10 cellular contexts compared by ENCODE assay signal in genomic region chr14:67513631-67514108, GRCh38. TPM values are rescaled to one million over a fixed set of nuclear protein-coding genes. Genes with fewer than 3 reads are reported as not detected.
DNase-seq lines count a peak whose midpoint lies in the region; ATAC-seq, FAIRE-seq and TF ChIP-seq lines count a peak whose summit lies in the region.
"Had no signal": no experiment of that assay in that cellular context is flagged by ENCODE, and none has a peak within 500 bp of the region (broad histone marks: within the 10 kb centered on the region; RNA-seq: fewer than 3 reads in every experiment).

No MANE protein-coding gene starts in this region.

- TF ChIP-seq CTCF in H1 (IDR thresholded peaks at IDR 0.05; ENCODE audit: control extremely low read depth in 1 of 3, insufficient read depth in 1 of 3, low read depth in 1 of 3, low read length in 3 of 3), result no peak

- no peak for FAIRE-seq in H1 (lab: Jason Lieb, UNC)
- FAIRE-seq in GM12891 (lab: Jason Lieb, UNC), result no peak
- FAIRE-seq: islet of Langerhans had no signal

- H3K4me2 ChIP-seq in H1 (ENCODE audit: insufficient read depth in 1 of 2, low read depth in 2 of 2, low read length in 2 of 2) (peak overlapping the region in 1 of 2 experiments; percentile 54; a peak in 2 of 4 replicates), mesendoderm (ENCODE audit: low read length) (no peak overlapping the region)

- TF ChIP-seq RAD21 in H1 (IDR thresholded peaks at IDR 0.05 in 1 of 2, conservative IDR thresholded peaks at IDR 0.05 in 1 of 2; ENCODE audit: low read depth in 2 of 2, low read length in 2 of 2), result no peak

- ATAC-seq in GM18909 (IDR thresholded peaks at IDR 0.05; ENCODE audit: poor library complexity, unreplicated experiment) (peak; percentile 54), HG02885 (IDR thresholded peaks at IDR 0.05; ENCODE audit: poor library complexity, unreplicated experiment) (no peak)

- H3K27me3 ChIP-seq in H1 (replicated peaks in 1 of 4; ENCODE audit: control insufficient read depth in 3 of 4, extremely low read depth in 1 of 4, insufficient read depth in 3 of 4, low read length in 3 of 4) (peaks cover 7 to 43% (median 32%) of the 10 kb centered on the region in 4 experiments), mesendoderm (ENCODE audit: insufficient read depth, low read length, poor library complexity) (peaks cover 14% of the 10 kb centered on the region)

- H3K27ac ChIP-seq in H1 (ENCODE audit: low read depth, low read length), result no peak overlapping the region
- no peak overlapping the region for H3K27ac ChIP-seq in mesendoderm (ENCODE audit: low read depth, low read length)

- peaks cover 5% of the 10 kb centered on the region; the same call in 1 of the 2 replicates for H3K23me2 ChIP-seq in H1 (ENCODE audit: low read depth, low read length)

- no peak overlapping the region for H2BK120ac ChIP-seq in H1 (replicated peaks; ENCODE audit: low read depth, low read length)
- no peak overlapping the region for H2BK120ac ChIP-seq in mesendoderm (ENCODE audit: low read depth, low read length)

- TF ChIP-seq EP300 in H1 (IDR thresholded peaks at IDR 0.05; ENCODE audit: borderline replicate concordance in 1 of 2, low read depth in 2 of 2, low read length in 2 of 2), result no peak

- no peak overlapping the region for H2AK5ac ChIP-seq in H1 (ENCODE audit: low read depth, low read length)
- no peak overlapping the region for H2AK5ac ChIP-seq in mesendoderm (ENCODE audit: low read length)

- H4K8ac ChIP-seq in H1 (ENCODE audit: extremely low read depth, insufficient read depth, low read length) (0 out of 2 replicates have a peak overlapping the region, but pooled peaks have one; percentile 45), mesendoderm (ENCODE audit: low read depth, low read length) (no peak overlapping the region)

- H3K79me1 ChIP-seq in H1 (ENCODE audit: low read depth, low read length) (no peaks in the 10 kb centered on the region), mesendoderm (ENCODE audit: low read length) (no peaks in the 10 kb centered on the region)

- no peaks in the 10 kb centered on the region for H3K9me3 ChIP-seq in H1 (ENCODE audit: insufficient read depth in 2 of 2, low read depth in 1 of 2, low read length in 1 of 2)

- H3K56ac ChIP-seq in H1 (replicated peaks; ENCODE audit: insufficient read length, low read depth, low read length) (no peak overlapping the region), mesendoderm (ENCODE audit: low read length) (no peak overlapping the region)

- CTCF ChIA-PET in H1 (lab: Charles Lee; ENCODE audit: partially characterized antibody), result interaction anchor here (0.7 to 43.6 kb wide), 15 partner anchors 9 to 191 kb away, joined by 3 to 924 read pairs (median 4); partner anchors contain the start of genes PLEKHH1 and RDH11

- H3K23ac ChIP-seq in H1 (ENCODE audit: insufficient read length) (no peak overlapping the region), mesendoderm (ENCODE audit: low read length) (no peak overlapping the region)

- peaks cover 0 to 2% of the 10 kb centered on the region in 2 experiments for H4K20me1 ChIP-seq in H1 (replicated peaks in 1 of 2; ENCODE audit: control insufficient read depth in 1 of 2, insufficient read depth in 2 of 2, low read length in 2 of 2)

- no peaks in the 10 kb centered on the region for H3K79me2 ChIP-seq in H1 (ENCODE audit: control insufficient read depth in 1 of 2, insufficient read depth in 2 of 2, low read length in 2 of 2)
- no peaks in the 10 kb centered on the region for H3K79me2 ChIP-seq in mesendoderm (ENCODE audit: control insufficient read depth, insufficient read depth, low read length)

- no peak overlapping the region for H3K14ac ChIP-seq in H1 (ENCODE audit: insufficient read length)

- POLR2A ChIA-PET in H1 (lab: Charles Lee; ENCODE audit: partially characterized antibody), result interaction anchor here (0.9 to 2.4 kb wide), 2 partner anchors 10 to 82 kb away, joined by 3 to 5 read pairs; no protein-coding TSS in a partner anchor

- H3K36me3 ChIP-seq in H1 (ENCODE audit: control insufficient read depth in 2 of 4, insufficient read depth in 4 of 4, low read length in 3 of 4) (no peaks in the 10 kb centered on the region), mesendoderm (ENCODE audit: control insufficient read depth, insufficient read depth, low read length) (no peaks in the 10 kb centered on the region)

- no peak overlapping the region for H2AFZ ChIP-seq in H1 (ENCODE audit: low read length)

- H2BK12ac ChIP-seq in H1 (ENCODE audit: low read depth, low read length), result 0 out of 2 replicates have a peak overlapping the region, but pooled peaks have one; percentile 46

- no peak overlapping the region for H3K4me3 ChIP-seq in H1 (ENCODE audit: extremely low read depth in 1 of 4, insufficient read depth in 2 of 4, low read depth in 3 of 4, low read length in 4 of 4)
- no peak overlapping the region for H3K4me3 ChIP-seq in mesendoderm (ENCODE audit: low read length)

- H2BK15ac ChIP-seq in H1 (ENCODE audit: low read length), result no peak overlapping the region
- H2BK15ac ChIP-seq in mesendoderm (replicated peaks; ENCODE audit: low read depth), result no peak overlapping the region

- H2BK20ac ChIP-seq in H1 (ENCODE audit: low read length), result no peak overlapping the region

- no peak overlapping the region for H3K9ac ChIP-seq in H1 (replicated peaks in 1 of 4; ENCODE audit: extremely low read depth in 1 of 4, low read depth in 3 of 4, low read length in 3 of 4)
- H3K9ac ChIP-seq in mesendoderm (ENCODE audit: low read length), result no peak overlapping the region

- TF ChIP-seq POLR2A in H1 (IDR thresholded peaks at IDR 0.05; ENCODE audit: control extremely low read depth in 1 of 2, low read depth in 2 of 2, low read length in 2 of 2), result no peak
- TF ChIP-seq POLR2A in GM12891 (IDR thresholded peaks at IDR 0.05; ENCODE audit: low read depth, low read length), result no peak

- H4K5ac ChIP-seq in H1 (ENCODE audit: insufficient read length, low read depth, low read length) (no peak overlapping the region), mesendoderm (ENCODE audit: low read length) (no peak overlapping the region)

- H3K18ac ChIP-seq in H1 (ENCODE audit: extremely low read depth, low read length), result no peak overlapping the region
- H3K18ac ChIP-seq in mesendoderm (ENCODE audit: low read length), result no peak overlapping the region

- no peak overlapping the region for H2BK5ac ChIP-seq in H1 (ENCODE audit: low read depth, low read length)
- H2BK5ac ChIP-seq in mesendoderm (ENCODE audit: low read length), result no peak overlapping the region

- H3K4ac ChIP-seq in H1 (replicated peaks; ENCODE audit: insufficient read length, low read depth, low read length) (no peak overlapping the region), mesendoderm (ENCODE audit: low read depth, low read length) (no peak overlapping the region)

- peaks cover 2 to 8% (median 3%) of the 10 kb centered on the region in 4 experiments; a peak in 4 of 7 replicates for H3K4me1 ChIP-seq in H1 (replicated peaks in 1 of 4; ENCODE audit: control insufficient read depth in 3 of 4, insufficient read depth in 4 of 4, low read length in 3 of 4)
- no peaks in the 10 kb centered on the region for H3K4me1 ChIP-seq in mesendoderm (ENCODE audit: control insufficient read depth, low read depth, low read length)

- DNase-seq in NCI-H446 treated with DMSO at 0.1 percent for 48 hours (lab: John Stamatoyannopoulos, UW) (peak; percentile 8), H1 (ENCODE audit: low read depth in 1 of 2, low spot score in 2 of 2) (no peak), renal cortical epithelial cell (ENCODE audit: low read depth) (peak; percentile 57), mesendoderm (no peak), GM12891 (ENCODE audit: insufficient read length, low spot score) (no peak), AG08395 (ENCODE audit: low spot score) (no peak)
- DNase-seq: stimulated activated CD4-positive, alpha-beta T cell treated with anti-CD3 and anti-CD28 coated beads, Interleukin-4, amount 100 ng/mL, for 4 hours had no signal

- H4K91ac ChIP-seq in H1 (replicated peaks; ENCODE audit: insufficient read length, low read length), result no peak overlapping the region

- WGBS in H1 (ENCODE audit: extremely low coverage in 1 of 2, insufficient coverage in 1 of 2, insufficient read length in 1 of 2, insufficient replicate concordance in 2 of 2, low coverage in 1 of 2, low lambda C conversion rate in 2 of 2, missing lambda C conversion rate in 1 of 2), 2 experiments, result 83% methylated on average over 1 of the region's 1 CpG; no CpG with 5 or more reads in 1 of the 2 experiments
- WGBS in mesendoderm (ENCODE audit: extremely low coverage, insufficient coverage, low lambda C conversion rate), result no CpG with 5 or more reads among the region's 1 CpG

TF ChIP-seq in H1, 55 proteins besides CTCF, POLR2A, EP300 and RAD21 (continues in another document):
- no peak for TF ChIP-seq JUN (IDR thresholded peaks at IDR 0.05; ENCODE audit: low read depth, low read length)

TF ChIP-seq in GM12891, 5 proteins besides CTCF, POLR2A, EP300 and RAD21 (continues in another document):
- no peak for TF ChIP-seq POU2F2 (IDR thresholded peaks at IDR 0.05; ENCODE audit: low read depth, low read length)
- no peak for TF ChIP-seq PAX5 (IDR thresholded peaks at IDR 0.05; ENCODE audit: insufficient read depth, low read length, severe bottlenecking)

RNA-seq across cellular contexts. Expression of gene PLEKHH1, which starts 19.4 kb away (rescaled TPM):
- 27.2 and 33.3 TPM in 2 replicates for total RNA-seq in H1 (2021; fragmentation: NEBNext Ultra II Directional; extraction: Animal tissue kit (Norgen Biotek cat#: 25700))
- polyA plus RNA-seq in H1 (2011; rRNA removed), result 28.3 and 33.0 TPM in 2 replicates
- polyA plus RNA-seq in H1 (2011; cell fraction: cytosol; rRNA removed), result 22.4 TPM
- 96.0 TPM for polyA plus RNA-seq in H1 (2011; cell fraction: nucleus; rRNA removed)
- 26.9 to 35.8 TPM (median 30.8 TPM) in 4 replicates for polyA plus RNA-seq in H1 (2012, experiment 1 of 2)
- 8.6 TPM for polyA plus RNA-seq in H1 (2012, experiment 2 of 2)
- 19.9 TPM for polyA plus RNA-seq in H1 (2013, experiment 1 of 2)
- polyA plus RNA-seq in H1 (2013, experiment 2 of 2), result 15.1 TPM
- 32.1 and 33.8 TPM in 2 replicates for polyA minus RNA-seq in H1 (2011; rRNA and poly(A)+ RNA removed)
- 22.7 TPM for polyA minus RNA-seq in H1 (2011; cell fraction: cytosol; rRNA and poly(A)+ RNA removed)
- polyA minus RNA-seq in H1 (2011; cell fraction: nucleus; rRNA and poly(A)+ RNA removed), result 53.8 TPM
- total RNA-seq in renal cortical epithelial cell, result 1.7 and 7.3 TPM in 2 replicates
- polyA plus RNA-seq in mesendoderm (2013, experiment 1 of 2), result 9.7 TPM
- 10.1 TPM for polyA plus RNA-seq in mesendoderm (2013, experiment 2 of 2)
- polyA plus RNA-seq in GM12891 (2012; ENCODE audit: low read depth, missing spikeins), result 0.69 TPM

RNA-seq across cellular contexts. Expression of gene TMEM229B, which starts 25.1 kb away (rescaled TPM):
- total RNA-seq in H1 (2021; fragmentation: NEBNext Ultra II Directional; extraction: Animal tissue kit (Norgen Biotek cat#: 25700)), result 0.50 and 0.73 TPM in 2 replicates
- 0.85 and 1.7 TPM in 2 replicates for polyA plus RNA-seq in H1 (2011; rRNA removed)
- 0.48 TPM for polyA plus RNA-seq in H1 (2011; cell fraction: cytosol; rRNA removed)
- 0.74 TPM for polyA plus RNA-seq in H1 (2011; cell fraction: nucleus; rRNA removed)
- polyA plus RNA-seq in H1 (2012, experiment 1 of 2), result 0.39 to 0.88 TPM (median 0.80 TPM) in 4 replicates
- polyA plus RNA-seq in H1 (2012, experiment 2 of 2), result 0.62 TPM
- 0.73 TPM for polyA plus RNA-seq in H1 (2013, experiment 1 of 2)
- 0.70 TPM for polyA plus RNA-seq in H1 (2013, experiment 2 of 2)
- polyA minus RNA-seq in H1 (2011; rRNA and poly(A)+ RNA removed), result 0.54 and 0.85 TPM in 2 replicates
- 1.8 TPM for polyA minus RNA-seq in H1 (2011; cell fraction: cytosol; rRNA and poly(A)+ RNA removed)
- polyA minus RNA-seq in H1 (2011; cell fraction: nucleus; rRNA and poly(A)+ RNA removed), result 1.00 TPM
- total RNA-seq in renal cortical epithelial cell, result 0.69 and 3.9 TPM in 2 replicates
- polyA plus RNA-seq in mesendoderm (2013, experiment 1 of 2), result 0.97 TPM
- polyA plus RNA-seq in mesendoderm (2013, experiment 2 of 2), result 1.0 TPM
- polyA plus RNA-seq in GM12891 (2012; ENCODE audit: low read depth, missing spikeins), result 0.85 TPM

Comparison
In these comparisons a context has a peak if more than half of its experiments do, and no peak if none do; other contexts are left out.
1. DNase-seq: peak in NCI-H446 treated with DMSO at 0.1 percent for 48 hours (single experiment) and renal cortical epithelial cell (single experiment); none in H1 (0 of 2), mesendoderm (single experiment), GM12891 (single experiment) and AG08395 (single experiment).